ENCODE assay signal across 16 cellular contexts in genomic region chr2:177275041-177275440, GRCh38. TPM values are rescaled to one million over a fixed set of nuclear protein-coding genes. Genes with fewer than 3 reads are reported as not detected.
DNase-seq lines count a peak whose midpoint lies in the region; ATAC-seq and TF ChIP-seq lines count a peak whose summit lies in the region.
"Had no signal": no experiment of that assay in that cellular context is flagged by ENCODE, and none has a peak within 500 bp of the region (broad histone marks: within the 10 kb centered on the region; RNA-seq: fewer than 3 reads in every experiment).

No MANE protein-coding gene starts in this region.

- no peaks in the 10 kb centered on the region for H3K4me1 Mint-ChIP-seq in stimulated activated effector memory CD8-positive, alpha-beta T cell treated with anti-CD3 and anti-CD28 coated beads, Interleukin-12 subunit alpha, Interleukin-12 subunit beta, amount 100 ng/mL, for 72 hours
- H3K4me1 Mint-ChIP-seq in T-cell = peaks cover 0 to 5% (median 2%) of the 10 kb centered on the region in 3 donors
- no peaks in the 10 kb centered on the region for H3K4me1 Mint-ChIP-seq in type B pancreatic cell (ENCODE audit: unreplicated experiment)

- ATAC-seq in stimulated activated effector memory CD8-positive, alpha-beta T cell treated with anti-CD3 and anti-CD28 coated beads, Interleukin-12 subunit alpha, Interleukin-12 subunit beta, amount 100 ng/mL, for 72 hours = no peak
- ATAC-seq in T-cell (replicated peaks in 1 of 4) = no peak

- H3K4me3 Mint-ChIP-seq in stimulated activated effector memory CD8-positive, alpha-beta T cell treated with anti-CD3 and anti-CD28 coated beads, Interleukin-12 subunit alpha, Interleukin-12 subunit beta, amount 100 ng/mL, for 72 hours = no peak overlapping the region
- no peak overlapping the region for H3K4me3 Mint-ChIP-seq in T-cell
- no peak overlapping the region for H3K4me3 Mint-ChIP-seq in type B pancreatic cell

- H3K27me3 ChIP-seq in osteoblast (ENCODE audit: insufficient read depth, low read length) (no peaks in the 10 kb centered on the region), colonic mucosa (no peaks in the 10 kb centered on the region)
- H3K27me3 ChIP-seq: BLaER1 treated with 17β-estradiol and CSF1 and Interleukin-3, amounts not matched to agents 10 nM and 100 nM had no signal

- TF ChIP-seq CTCF in osteoblast (IDR thresholded peaks at IDR 0.05; ENCODE audit: extremely low read depth, low read depth, low read length) (no peak), colonic mucosa (IDR thresholded peaks at IDR 0.05) (no peak), type B pancreatic cell (conservative IDR thresholded peaks at IDR 0.05) (no peak)

- H3K36me3 ChIP-seq in SK-N-MC (ENCODE audit: insufficient read depth, low read length) (no peaks in the 10 kb centered on the region), osteoblast (ENCODE audit: insufficient read depth, low read length) (no peaks in the 10 kb centered on the region), colonic mucosa (no peaks in the 10 kb centered on the region)
- H3K36me3 ChIP-seq: BLaER1 treated with 17β-estradiol and CSF1 and Interleukin-3, amounts not matched to agents 10 nM and 100 nM had no signal

- no peaks in the 10 kb centered on the region for H3K36me3 Mint-ChIP-seq in stimulated activated effector memory CD8-positive, alpha-beta T cell treated with anti-CD3 and anti-CD28 coated beads, Interleukin-12 subunit alpha, Interleukin-12 subunit beta, amount 100 ng/mL, for 72 hours
- H3K36me3 Mint-ChIP-seq in T-cell (no peaks in the 10 kb centered on the region), type B pancreatic cell (no peaks in the 10 kb centered on the region)

- peak overlapping the region; percentile 77; the same call in 1 of the 2 replicates for H3K27ac ChIP-seq in SK-N-MC
- H3K27ac ChIP-seq in osteoblast (ENCODE audit: low read depth, low read length) = peak overlapping the region; percentile 79
- no peak overlapping the region for H3K27ac ChIP-seq in colonic mucosa
- H3K27ac ChIP-seq: BLaER1 treated with 17β-estradiol and CSF1 and Interleukin-3, amounts not matched to agents 10 nM and 100 nM; parathyroid adenoma; VCaP had no signal

- H3K9me3 Mint-ChIP-seq in stimulated activated effector memory CD8-positive, alpha-beta T cell treated with anti-CD3 and anti-CD28 coated beads, Interleukin-12 subunit alpha, Interleukin-12 subunit beta, amount 100 ng/mL, for 72 hours = no peaks in the 10 kb centered on the region
- H3K9me3 Mint-ChIP-seq in T-cell = no peaks in the 10 kb centered on the region
- no peaks in the 10 kb centered on the region for H3K9me3 Mint-ChIP-seq in type B pancreatic cell

- H3K4me2 ChIP-seq in osteoblast (ENCODE audit: insufficient read depth, low read length) = peak overlapping the region; percentile 84

- H3K4me1 ChIP-seq in osteoblast (ENCODE audit: insufficient read depth, low read length) (peaks cover 38% of the 10 kb centered on the region), colonic mucosa (peaks cover 9% of the 10 kb centered on the region)
- H3K4me1 ChIP-seq: parathyroid adenoma had no signal

- no peak overlapping the region for H2AFZ ChIP-seq in osteoblast (ENCODE audit: low read length)
- H2AFZ ChIP-seq: parathyroid adenoma had no signal

- DNase-seq in AG08395 (ENCODE audit: low spot score) (peak; percentile 22), SK-N-MC (ENCODE audit: low read depth, low spot score) (no peak), fibroblast of peridontal ligament (ENCODE audit: extremely low read depth) (peak; percentile 89), osteoblast (ENCODE audit: insufficient read length, low spot score, missing footprints) (peak; percentile 72), colonic mucosa (no peak), T-cell (no peak), type B pancreatic cell (ENCODE audit: extremely low spot score, unreplicated experiment) (no peak)
- DNase-seq in stimulated activated effector memory CD8-positive, alpha-beta T cell treated with anti-CD3 and anti-CD28 coated beads, Interleukin-12 subunit alpha, Interleukin-12 subunit beta, amount 100 ng/mL, for 72 hours (ENCODE audit: low spot score in 2 of 2) = no peak
- DNase-seq: mesendoderm, NCI-H1092, NCI-H510A, SHP77, substantia nigra had no signal

- H3K4me3 ChIP-seq in SK-N-MC (no peak overlapping the region), osteoblast (ENCODE audit: insufficient read depth, low read length) (no peak overlapping the region), colonic mucosa (no peak overlapping the region)
- H3K4me3 ChIP-seq: BLaER1 treated with 17β-estradiol and CSF1 and Interleukin-3, amounts not matched to agents 10 nM and 100 nM had no signal

- intact Hi-C loops in colonic mucosa (cut with DNase I) = no loop called here

- H3K27me3 Mint-ChIP-seq in T-cell = no peaks in the 10 kb centered on the region
- H3K27me3 Mint-ChIP-seq in type B pancreatic cell = no peaks in the 10 kb centered on the region

- CTCF ChIA-PET in T-cell (lab: Charles Lee) = no interaction called here

- no peaks in the 10 kb centered on the region for H3K79me2 ChIP-seq in osteoblast (ENCODE audit: insufficient read depth, low read length)
- H3K79me2 ChIP-seq: parathyroid adenoma had no signal

- no peaks in the 10 kb centered on the region for H4K20me1 ChIP-seq in osteoblast (ENCODE audit: insufficient read depth, low read length)
- H4K20me1 ChIP-seq: BLaER1 treated with 17β-estradiol and CSF1 and Interleukin-3, amounts not matched to agents 10 nM and 100 nM had no signal

- H3K9ac ChIP-seq in SK-N-MC (ENCODE audit: insufficient read length) (no peak overlapping the region), colonic mucosa (ENCODE audit: low read depth in 2 of 2, low read length in 2 of 2) (no peak overlapping the region)
- H3K9ac ChIP-seq: BLaER1 treated with 17β-estradiol and CSF1 and Interleukin-3, amounts not matched to agents 10 nM and 100 nM; parathyroid adenoma had no signal

- H3K9me3 ChIP-seq in SK-N-MC (ENCODE audit: low read depth, low read length) = no peaks in the 10 kb centered on the region
- H3K9me3 ChIP-seq in osteoblast (ENCODE audit: low read depth, low read length) = no peaks in the 10 kb centered on the region
- no peaks in the 10 kb centered on the region for H3K9me3 ChIP-seq in colonic mucosa
- H3K9me3 ChIP-seq: BLaER1 treated with 17β-estradiol and CSF1 and Interleukin-3, amounts not matched to agents 10 nM and 100 nM had no signal

- POLR2A ChIA-PET in T-cell (lab: Charles Lee) = no interaction called here

- no peak overlapping the region for H3K27ac Mint-ChIP-seq in stimulated activated effector memory CD8-positive, alpha-beta T cell treated with anti-CD3 and anti-CD28 coated beads, Interleukin-12 subunit alpha, Interleukin-12 subunit beta, amount 100 ng/mL, for 72 hours
- H3K27ac Mint-ChIP-seq in T-cell (no peak overlapping the region), type B pancreatic cell (no peak overlapping the region)

RNA-seq across cellular contexts. Expression of gene NFE2L2, which starts 10.5 kb away (rescaled TPM):
- total RNA-seq in osteoblast (84.3 and 91.9 TPM in 2 replicates), colonic mucosa (10 to 100 TPM; 81.5 to 87.6 TPM), T-cell (10 to 100 TPM; 54.3 to 77.0 (median 73.8) TPM), type B pancreatic cell (ENCODE audit: low replicate concordance) (74.7 and 95.0 TPM in 2 replicates)

Comparison
In these comparisons a context has a peak if more than half of its experiments do, and no peak if none do; other contexts are left out.
1. DNase-seq: peak in AG08395 (single experiment), fibroblast of peridontal ligament (single experiment) and osteoblast (single experiment); none in SK-N-MC (single experiment), stimulated activated effector memory CD8-positive, alpha-beta T cell treated with anti-CD3 and anti-CD28 coated beads, Interleukin-12 subunit alpha, Interleukin-12 subunit beta, amount 100 ng/mL, for 72 hours (0 of 2), colonic mucosa (single experiment), T-cell (0 of 34) and type B pancreatic cell (single experiment).